Comparison of ENCODE assay signal across 15 cellular contexts in the genomic region with DNA sequence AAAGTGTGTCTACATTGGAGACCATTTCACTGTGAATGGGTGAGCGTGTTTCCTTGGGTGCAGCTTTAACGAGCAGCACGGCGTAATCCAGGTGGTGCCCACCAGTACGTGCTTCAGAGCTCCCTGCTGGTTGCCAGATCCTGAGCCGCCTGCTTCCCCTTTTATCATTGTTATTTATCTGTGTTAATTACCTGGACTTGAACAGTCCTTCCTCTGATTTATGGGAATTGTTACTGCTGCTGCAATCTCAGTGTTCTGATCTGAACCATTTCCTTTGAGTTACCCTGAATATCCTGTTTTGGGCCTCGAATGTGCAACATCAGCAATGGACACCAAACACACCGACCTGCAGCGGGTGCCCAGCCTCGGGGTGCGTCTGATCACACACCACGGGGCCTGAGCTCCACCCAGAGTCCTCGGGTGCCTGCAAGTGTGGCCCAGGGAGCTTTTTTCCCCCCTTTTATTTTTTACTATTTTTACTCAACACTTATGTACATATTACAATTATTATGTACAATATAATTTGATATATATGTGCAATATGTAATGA.
DNase-seq lines count a peak whose midpoint lies in the region; ATAC-seq and TF ChIP-seq lines count a peak whose summit lies in the region.
"Had no signal": no experiment of that assay in that cellular context is flagged by ENCODE, and none has a peak within 500 bp of the region (broad histone marks: within the 10 kb centered on the region; RNA-seq: fewer than 3 reads in every experiment).

No MANE protein-coding gene starts in this region.

- H3K79me1 ChIP-seq in IMR-90 (ENCODE audit: low read depth in 1 of 2, low read length in 2 of 2): peaks cover 39 to 52% of the 10 kb centered on the region in 2 experiments

- DNase-seq in Right ventricle myocardium inferior (ENCODE audit: missing footprints) (no peak), left cardiac atrium (no peak), IMR-90 (no peak), NCI-H774 (lab: John Stamatoyannopoulos, UW) (peak; percentile 74), left kidney (ENCODE audit: low read depth, low spot score) (peak; percentile 61), AG08396 (ENCODE audit: low spot score) (no peak)
- no peak for DNase-seq in CD4-positive, alpha-beta T cell
- DNase-seq: CD8-positive, alpha-beta memory T cell; GOT3; KBM-7; NCI-H2029 had no signal

- ATAC-seq in Right ventricle myocardium inferior: peak; percentile 17
- no peak for ATAC-seq in left cardiac atrium
- no peak for ATAC-seq in IMR-90 (ENCODE audit: low read depth)
- no peak for ATAC-seq in activated T-helper 17 cell treated with anti-CD3 and anti-CD28 coated beads, Interleukin-2, amount 50 U/mL, for 72 hours (replicated peaks)
- ATAC-seq in CD4-positive, alpha-beta T cell (ENCODE audit: poor library complexity): no peak
- ATAC-seq: Panc1 had no signal

- H3K18ac ChIP-seq in IMR-90 (ENCODE audit: low read depth, low read length): no peak overlapping the region

- peaks cover 6% of the 10 kb centered on the region for H3K4me1 Mint-ChIP-seq in activated T-helper 17 cell treated with anti-CD3 and anti-CD28 coated beads, Interleukin-2, amount 50 U/mL, for 72 hours
- H3K4me1 Mint-ChIP-seq in CD4-positive, alpha-beta T cell (ENCODE audit: low read depth): peaks cover 51% of the 10 kb centered on the region

- intact Hi-C loops in Right ventricle myocardium inferior (cut with DNase I): no loop called here
- intact Hi-C loops in left cardiac atrium (cut with DNase I): no loop called here
- intact Hi-C loops in IMR-90 (cut with micrococcal nuclease): no loop called here
- intact Hi-C loops in CD4-positive, alpha-beta T cell (cut with DNase I, micrococcal nuclease): no loop called here

- no peak for TF ChIP-seq POLR2A in IMR-90 (IDR thresholded peaks at IDR 0.05; ENCODE audit: low read depth, low read length)

- H3K9ac ChIP-seq in IMR-90 (ENCODE audit: low read depth, low read length): no peak overlapping the region
- H3K9ac ChIP-seq: BLaER1 treated with 17β-estradiol and CSF1 and Interleukin-3, amounts not matched to agents 10 nM and 100 nM had no signal

- no peaks in the 10 kb centered on the region for H3K27me3 Mint-ChIP-seq in activated T-helper 17 cell treated with anti-CD3 and anti-CD28 coated beads, Interleukin-2, amount 50 U/mL, for 72 hours
- H3K27me3 Mint-ChIP-seq in CD4-positive, alpha-beta T cell: no peaks in the 10 kb centered on the region
- H3K27me3 Mint-ChIP-seq: CD8-positive, alpha-beta memory T cell had no signal

- no TSS peak for BruUV-seq in IMR-90 (replicated peaks; lab: Mats Ljungman, UMichigan)

- no peak overlapping the region for H3K27ac ChIP-seq in IMR-90 (ENCODE audit: insufficient read depth, low read length)
- H3K27ac ChIP-seq in CD4-positive, alpha-beta T cell (ENCODE audit: low read depth, low read length): no peak overlapping the region
- H3K27ac ChIP-seq: BLaER1 treated with 17β-estradiol and CSF1 and Interleukin-3, amounts not matched to agents 10 nM and 100 nM; SK-N-MC had no signal

- no peak overlapping the region for H3K4me3 ChIP-seq in IMR-90 (ENCODE audit: insufficient read depth, low read depth, low read length)
- H3K4me3 ChIP-seq: BLaER1 treated with 17β-estradiol and CSF1 and Interleukin-3, amounts not matched to agents 10 nM and 100 nM; SK-N-MC had no signal

- no peak overlapping the region for H4K91ac ChIP-seq in IMR-90 (ENCODE audit: insufficient read depth, low read depth, low read length)

- H3K4me1 ChIP-seq in IMR-90 (ENCODE audit: control insufficient read depth, insufficient read depth, low read length): no peaks in the 10 kb centered on the region

- POLR2A ChIA-PET in IMR-90 (lab: Charles Lee; ENCODE audit: unreplicated experiment): no interaction called here
- POLR2A ChIA-PET in CD4-positive, alpha-beta T cell (lab: Charles Lee): no interaction called here

- H3K27ac Mint-ChIP-seq in activated T-helper 17 cell treated with anti-CD3 and anti-CD28 coated beads, Interleukin-2, amount 50 U/mL, for 72 hours: no peak overlapping the region
- H3K27ac Mint-ChIP-seq in CD4-positive, alpha-beta T cell: no peak overlapping the region

- H3K36me3 ChIP-seq in IMR-90 (ENCODE audit: control insufficient read depth, insufficient read depth, low read length): 0 out of 2 replicates have a peak, but pooled peaks cover 2% of the 10 kb centered on the region

- CTCF ChIA-PET in IMR-90 (lab: Yijun Ruan, JAX): interaction anchor here (1.0 kb wide), 1 partner anchor 221 kb away, joined by 3 read pairs; no protein-coding TSS in a partner anchor
- CTCF ChIA-PET in CD4-positive, alpha-beta T cell (lab: Charles Lee): no interaction called here

- no peaks in the 10 kb centered on the region for H3K9me3 Mint-ChIP-seq in activated T-helper 17 cell treated with anti-CD3 and anti-CD28 coated beads, Interleukin-2, amount 50 U/mL, for 72 hours
- no peaks in the 10 kb centered on the region for H3K9me3 Mint-ChIP-seq in CD4-positive, alpha-beta T cell
- H3K9me3 Mint-ChIP-seq: CD8-positive, alpha-beta memory T cell had no signal

- H3K14ac ChIP-seq in IMR-90 (replicated peaks; ENCODE audit: low read depth, low read length): no peak overlapping the region

- H2BK20ac ChIP-seq in IMR-90 (ENCODE audit: low read depth, low read length): peak overlapping the region; percentile 24; the same call in 1 of the 2 replicates

- no peaks in the 10 kb centered on the region for H3K27me3 ChIP-seq in IMR-90 (ENCODE audit: control insufficient read depth, insufficient read depth, low read length)
- H3K27me3 ChIP-seq in CD4-positive, alpha-beta T cell (ENCODE audit: control insufficient read depth, insufficient read depth, low read length): no peaks in the 10 kb centered on the region
- H3K27me3 ChIP-seq: BLaER1 treated with 17β-estradiol and CSF1 and Interleukin-3, amounts not matched to agents 10 nM and 100 nM had no signal

- H4K8ac ChIP-seq in IMR-90 (ENCODE audit: low read depth in 2 of 2, low read length in 2 of 2): no peak overlapping the region

- H2BK5ac ChIP-seq in IMR-90 (ENCODE audit: low read depth, low read length, poor library complexity, severe bottlenecking): no peak overlapping the region

- H4K5ac ChIP-seq in IMR-90 (ENCODE audit: low read depth, low read length): no peak overlapping the region

- no peak overlapping the region for H3K4ac ChIP-seq in IMR-90 (ENCODE audit: low read depth, low read length)

- no peaks in the 10 kb centered on the region for H3K36me3 Mint-ChIP-seq in activated T-helper 17 cell treated with anti-CD3 and anti-CD28 coated beads, Interleukin-2, amount 50 U/mL, for 72 hours (ENCODE audit: low read depth)
- H3K36me3 Mint-ChIP-seq in CD4-positive, alpha-beta T cell (ENCODE audit: low read depth): peaks cover 7% of the 10 kb centered on the region

- no peaks in the 10 kb centered on the region; the same call in 1 of the 2 replicates for H3K9me1 ChIP-seq in IMR-90 (ENCODE audit: insufficient read depth, low read length)

- in situ Hi-C loops in IMR-90 (cut with MboI; ENCODE audit: low sequenced_read_pairs): no loop called here

- no peak overlapping the region for H2AK5ac ChIP-seq in IMR-90 (ENCODE audit: low read depth, low read length)

- no peak overlapping the region for H2AK9ac ChIP-seq in IMR-90 (replicated peaks; ENCODE audit: low read depth, low read length, poor library complexity)

- no peak overlapping the region for H3K23ac ChIP-seq in IMR-90 (ENCODE audit: low read depth, low read length)

- no peak for TF ChIP-seq RAD21 in IMR-90 (IDR thresholded peaks at IDR 0.05; ENCODE audit: low read length)

- no peak overlapping the region for H3K4me2 ChIP-seq in IMR-90 (ENCODE audit: low read depth, low read length)

- dilution Hi-C loops in IMR-90 (cut with HindIII; ENCODE audit: low sequenced_read_pairs, unreplicated experiment): no loop called here

- no peaks in the 10 kb centered on the region for H3K9me3 ChIP-seq in IMR-90 (ENCODE audit: control insufficient read depth, insufficient read depth, low read length)
- H3K9me3 ChIP-seq in CD4-positive, alpha-beta T cell (ENCODE audit: control insufficient read depth, low read length): no peaks in the 10 kb centered on the region

- no peak for TF ChIP-seq CTCF in IMR-90 (conservative IDR thresholded peaks at IDR 0.05; ENCODE audit: low read depth, low read length)
- no peak for TF ChIP-seq CTCF in CD4-positive, alpha-beta T cell (IDR thresholded peaks at IDR 0.05)

- peaks cover 22% of the 10 kb centered on the region; the same call in 1 of the 2 replicates for H4K20me1 ChIP-seq in IMR-90 (ENCODE audit: insufficient read depth, low read length)

- no peak overlapping the region for H2BK15ac ChIP-seq in IMR-90 (ENCODE audit: low read depth, low read length)

- H2BK120ac ChIP-seq in IMR-90 (ENCODE audit: low read depth, low read length): no peak overlapping the region

- H3K56ac ChIP-seq in IMR-90 (ENCODE audit: extremely low read depth, insufficient read depth, low read length): no peak overlapping the region

- no CpG with 5 or more reads among the region's 13 CpGs for WGBS in IMR-90 (ENCODE audit: extremely low coverage in 2 of 2, insufficient read length in 1 of 2), 2 experiments

- H2AFZ ChIP-seq in IMR-90 (replicated peaks; ENCODE audit: low read length, poor library complexity): no peak overlapping the region

- no peak overlapping the region for H3K4me3 Mint-ChIP-seq in activated T-helper 17 cell treated with anti-CD3 and anti-CD28 coated beads, Interleukin-2, amount 50 U/mL, for 72 hours
- no peak overlapping the region for H3K4me3 Mint-ChIP-seq in CD4-positive, alpha-beta T cell
- H3K4me3 Mint-ChIP-seq: CD8-positive, alpha-beta memory T cell had no signal

TF ChIP-seq in IMR-90, 13 proteins besides CTCF, POLR2A, EP300 and RAD21 (continues in another document):
- TF ChIP-seq MAZ (IDR thresholded peaks at IDR 0.05; ENCODE audit: borderline replicate concordance, low read depth, low read length) (no peak), RCOR1 (IDR thresholded peaks at IDR 0.05; ENCODE audit: insufficient replicate concordance, low read length) (no peak), SMC3 (IDR thresholded peaks at IDR 0.05; ENCODE audit: low read depth, low read length) (no peak), RFX5 (IDR thresholded peaks at IDR 0.05; ENCODE audit: low read depth, low read length) (no peak), MXI1 (IDR thresholded peaks at IDR 0.05; ENCODE audit: borderline replicate concordance, low read depth, low read length) (no peak), NFE2L2 (IDR thresholded peaks at IDR 0.05; ENCODE audit: low read depth, low read length) (no peak), FOS (IDR thresholded peaks at IDR 0.05; ENCODE audit: low read depth, low read length) (no peak)
- TF ChIP-seq, protein P1, sequence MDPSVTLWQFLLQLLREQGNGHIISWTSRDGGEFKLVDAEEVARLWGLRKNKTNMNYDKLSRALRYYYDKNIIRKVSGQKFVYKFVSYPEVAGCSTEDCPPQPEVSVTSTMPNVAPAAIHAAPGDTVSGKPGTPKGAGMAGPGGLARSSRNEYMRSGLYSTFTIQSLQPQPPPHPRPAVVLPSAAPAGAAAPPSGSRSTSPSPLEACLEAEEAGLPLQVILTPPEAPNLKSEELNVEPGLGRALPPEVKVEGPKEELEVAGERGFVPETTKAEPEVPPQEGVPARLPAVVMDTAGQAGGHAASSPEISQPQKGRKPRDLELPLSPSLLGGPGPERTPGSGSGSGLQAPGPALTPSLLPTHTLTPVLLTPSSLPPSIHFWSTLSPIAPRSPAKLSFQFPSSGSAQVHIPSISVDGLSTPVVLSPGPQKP (IDR thresholded peaks at IDR 0.05; ENCODE audit: borderline replicate concordance, low read depth, low read length): no peak

Comparison
In these comparisons a context has a peak if more than half of its experiments do, and no peak if none do; other contexts are left out.
1. DNase-seq: peak in NCI-H774 (single experiment) and left kidney (single experiment); none in Right ventricle myocardium inferior (single experiment), left cardiac atrium (single experiment), IMR-90 (single experiment), AG08396 (single experiment) and CD4-positive, alpha-beta T cell (0 of 10).